ENCODE assay signal across 16 cellular contexts in the genomic region with DNA sequence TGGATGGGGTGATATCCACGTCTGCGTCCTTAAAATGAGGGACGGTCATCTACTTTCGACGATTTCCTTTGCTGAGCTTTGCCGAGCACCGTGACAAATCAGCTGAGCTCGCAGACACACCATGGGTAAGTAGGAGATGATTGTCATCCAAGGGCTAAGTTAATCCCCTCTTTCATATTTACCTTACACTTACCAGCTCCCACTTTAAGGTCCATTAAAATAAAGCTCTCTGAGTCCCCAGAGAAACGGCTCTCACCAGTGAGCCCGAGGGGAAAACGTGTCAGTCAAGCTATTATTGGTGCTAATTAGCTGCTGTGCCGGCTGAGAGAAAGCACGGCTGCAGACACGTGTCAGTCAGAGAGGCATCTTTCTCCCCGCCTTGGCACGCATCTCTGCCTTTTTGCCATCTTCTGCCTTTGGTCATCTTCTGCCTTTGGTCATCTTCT.
"Had no signal": no experiment of that assay in that cellular context is flagged by ENCODE, and none has a peak within 500 bp of the region (broad histone marks: within the 10 kb centered on the region; RNA-seq: fewer than 3 reads in every experiment).

No MANE protein-coding gene starts in this region.

- H3K36me3 ChIP-seq: ascending aorta, brain microvascular endothelial cell, gastroesophageal sphincter, heart left ventricle, prostate gland, thyroid gland had no signal

- DNase-seq: activated CD4-positive, alpha-beta T cell treated with anti-CD3 and anti-CD28 coated beads, Interleukin-2, amount 50 U/mL, for 4 hours; brain microvascular endothelial cell; central memory CD4-positive, alpha-beta T cell; effector memory CD8-positive, alpha-beta T cell; heart left ventricle; stimulated activated naive CD4-positive, alpha-beta T cell treated with Interleukin-2 at 50 U/mL for 16 hours; T-helper 9 cell; thyroid gland had no signal

- ATAC-seq: activated naive CD4-positive, alpha-beta T cell treated with anti-CD3 and anti-CD28 coated beads, Interleukin-2, amount 50 U/mL, for 72 hours; effector memory CD8-positive, alpha-beta T cell; gastroesophageal sphincter; heart left ventricle; WTC11 had no signal

- H3K27ac ChIP-seq: ascending aorta, brain microvascular endothelial cell, dorsolateral prefrontal cortex, gastroesophageal sphincter, heart left ventricle, prostate gland, thyroid gland had no signal

- H3K9me3 Mint-ChIP-seq: activated naive CD4-positive, alpha-beta T cell treated with anti-CD3 and anti-CD28 coated beads, Interleukin-2, amount 50 U/mL, for 72 hours; nephron had no signal

- H3K9me3 ChIP-seq: ascending aorta, prostate gland, thyroid gland had no signal

- H3K4me3 Mint-ChIP-seq: effector memory CD8-positive, alpha-beta T cell; memory B cell; nephron; WTC11 had no signal

- H3K4me1 Mint-ChIP-seq: memory B cell, nephron had no signal

- H3K4me1 ChIP-seq: ascending aorta, gastroesophageal sphincter, heart left ventricle, prostate gland, thyroid gland had no signal

- H3K27me3 Mint-ChIP-seq: memory B cell had no signal

- H3K36me3 Mint-ChIP-seq: activated naive CD4-positive, alpha-beta T cell treated with anti-CD3 and anti-CD28 coated beads, Interleukin-2, amount 50 U/mL, for 72 hours; memory B cell had no signal

- H3K4me3 ChIP-seq: ascending aorta, dorsolateral prefrontal cortex, gastroesophageal sphincter, heart left ventricle, prostate gland, thyroid gland had no signal

- H3K27ac Mint-ChIP-seq: activated naive CD4-positive, alpha-beta T cell treated with anti-CD3 and anti-CD28 coated beads, Interleukin-2, amount 50 U/mL, for 72 hours; effector memory CD8-positive, alpha-beta T cell; memory B cell; nephron; WTC11 had no signal

- H3K27me3 ChIP-seq: ascending aorta, brain microvascular endothelial cell, thyroid gland had no signal
